Comparison of ENCODE assay signal across 20 cellular contexts in genomic region chr14:95485222-95485819, GRCh38. TPM values are rescaled to one million over a fixed set of nuclear protein-coding genes. Genes with fewer than 3 reads are reported as not detected.
A peak's percentile ranks its signal among the peaks of the same experiment; 100 is the strongest.
DNase-seq lines count a peak whose midpoint lies in the region; ATAC-seq and TF ChIP-seq lines count a peak whose summit lies in the region.
"Had no signal": no experiment of that assay in that cellular context is flagged by ENCODE, and none has a peak within 500 bp of the region (broad histone marks: within the 10 kb centered on the region; RNA-seq: fewer than 3 reads in every experiment).

No MANE protein-coding gene starts in this region.

- no peak overlapping the region for H4K5ac ChIP-seq in H9 (ENCODE audit: insufficient read length, low read depth, low read length)

- no peak for TF ChIP-seq EP300 in esophagus muscularis mucosa (IDR thresholded peaks at IDR 0.05)

- H3K23me2 ChIP-seq in H9 (ENCODE audit: insufficient read length, low read depth, low read length, poor library complexity, severe bottlenecking), result no peaks in the 10 kb centered on the region

- H4K8ac ChIP-seq in H9 (replicated peaks; ENCODE audit: insufficient read length, low read depth, low read length), result no peak overlapping the region

- H3K9ac ChIP-seq in H9 (ENCODE audit: extremely low read depth, insufficient read length, low read length), result no peak overlapping the region

- H3K9me3 Mint-ChIP-seq in activated CD4-positive, alpha-beta T cell treated with anti-CD3 and anti-CD28 coated beads, Interleukin-2, amount 10 ng/mL, durations not matched to agents 7 days and 5 days, result no peaks in the 10 kb centered on the region
- H3K9me3 Mint-ChIP-seq in H9, result no peaks in the 10 kb centered on the region
- H3K9me3 Mint-ChIP-seq: dendritic cell treated with granulocyte-macrophage colony-stimulating factor and Interleukin-4, amounts not matched to agents 40 ng/mL and 50 ng/mL, for 4 days; nephron progenitor cell; type B pancreatic cell had no signal

- H3K23ac ChIP-seq in H9 (ENCODE audit: insufficient read length, low read depth, low read length), result no peak overlapping the region

- intact Hi-C loops in esophagus muscularis mucosa (cut with DNase I), result no loop called here

- no peaks in the 10 kb centered on the region for H3K9me3 ChIP-seq in H9 (ENCODE audit: control insufficient read depth, low read depth, low read length)
- no peaks in the 10 kb centered on the region for H3K9me3 ChIP-seq in esophagus muscularis mucosa
- H3K9me3 ChIP-seq: gastroesophageal sphincter, lower lobe of right lung, spleen had no signal

- no peak overlapping the region for H2BK15ac ChIP-seq in H9 (ENCODE audit: low read depth, low read length)

- H2AFZ ChIP-seq in H9 (ENCODE audit: low read length), result no peak overlapping the region

- no peak overlapping the region for H3T11ph ChIP-seq in H9 (ENCODE audit: low read length)

- no peak overlapping the region for H3K56ac ChIP-seq in H9 (ENCODE audit: insufficient read length, low read depth, low read length)

- H2BK120ac ChIP-seq in H9 (ENCODE audit: low read depth, low read length, poor library complexity, severe bottlenecking), result no peak overlapping the region

- no peak overlapping the region for H2BK12ac ChIP-seq in H9 (ENCODE audit: insufficient read length, low read depth, low read length)

- CTCF ChIA-PET in activated CD4-positive, alpha-beta T cell treated with anti-CD3 and anti-CD28 coated beads, Interleukin-2, amount 10 ng/mL, durations not matched to agents 7 days and 5 days (lab: Charles Lee), result interaction anchor here (1.4 kb wide), 1 partner anchor 43 kb away, joined by 3 read pairs; no protein-coding TSS in a partner anchor

- H4K20me1 ChIP-seq in H9 (ENCODE audit: control insufficient read depth, insufficient read depth, insufficient read length), result no peaks in the 10 kb centered on the region

- no peak overlapping the region for H3K4me2 ChIP-seq in H9 (ENCODE audit: insufficient read depth, insufficient read length, low read length)

- H2AK5ac ChIP-seq in H9 (ENCODE audit: insufficient read length, low read length), result no peak overlapping the region

- no peak overlapping the region for H3K4ac ChIP-seq in H9 (ENCODE audit: low read depth, low read length)

- DNase-seq in activated CD4-positive, alpha-beta T cell treated with anti-CD3 and anti-CD28 coated beads, Interleukin-2, amount 10 ng/mL, durations not matched to agents 7 days and 5 days, result no peak
- no peak for DNase-seq in activated CD4-positive, alpha-beta T cell treated with anti-CD3 and anti-CD28 coated beads, Interleukin-2, amount 50 U/mL, for 1 hour
- DNase-seq in H9, result no peak
- DNase-seq in esophagus muscularis mucosa (ENCODE audit: extremely low spot score), result no peak
- no peak for DNase-seq in NCI-H774 (lab: John Stamatoyannopoulos, UW)
- DNase-seq: activated CD8-positive, alpha-beta memory T cell treated with anti-CD3 and anti-CD28 coated beads, Interleukin-2, amount 10 ng/mL, durations not matched to agents 7 days and 5 days; lower lobe of right lung; NCI-H1930; NCI-H446 treated with DMSO at 0.1 percent for 48 hours; nephron progenitor cell; spleen had no signal

- H3K4me1 Mint-ChIP-seq in activated CD4-positive, alpha-beta T cell treated with anti-CD3 and anti-CD28 coated beads, Interleukin-2, amount 10 ng/mL, durations not matched to agents 7 days and 5 days, result peaks cover 53% of the 10 kb centered on the region
- peaks cover 25 to 35% of the 10 kb centered on the region in 2 experiments for H3K4me1 Mint-ChIP-seq in H9

- peaks cover 21% of the 10 kb centered on the region for H3K36me3 Mint-ChIP-seq in activated CD4-positive, alpha-beta T cell treated with anti-CD3 and anti-CD28 coated beads, Interleukin-2, amount 10 ng/mL, durations not matched to agents 7 days and 5 days (ENCODE audit: low read depth)
- H3K36me3 Mint-ChIP-seq in H9 (ENCODE audit: insufficient read depth in 1 of 3, low read depth in 3 of 3), result no peaks in the 10 kb centered on the region
- H3K36me3 Mint-ChIP-seq: type B pancreatic cell had no signal

- H3K14ac ChIP-seq in H9 (ENCODE audit: insufficient read depth, low read length), result peak overlapping the region; percentile 25

- H3K27me3 ChIP-seq in H9 (ENCODE audit: insufficient read depth, low read length) (no peaks in the 10 kb centered on the region), esophagus muscularis mucosa (peaks cover 0 to 4% (median 0%) of the 10 kb centered on the region in 4 donors)
- H3K27me3 ChIP-seq: spleen had no signal

- no peak for TF ChIP-seq POLR2A in esophagus muscularis mucosa (IDR thresholded peaks at IDR 0.05; ENCODE audit: low read depth)

- POLR2A ChIA-PET in activated CD4-positive, alpha-beta T cell treated with anti-CD3 and anti-CD28 coated beads, Interleukin-2, amount 10 ng/mL, durations not matched to agents 7 days and 5 days (lab: Charles Lee), result no interaction called here

- H3K4me1 ChIP-seq in H9 (ENCODE audit: insufficient read depth, low read length) (no peaks in the 10 kb centered on the region), esophagus muscularis mucosa (peaks cover 47 to 90% (median 82%) of the 10 kb centered on the region in 4 donors)

- H3K79me1 ChIP-seq in H9 (ENCODE audit: insufficient read depth, low read depth, low read length, poor library complexity, severe bottlenecking), result no peaks in the 10 kb centered on the region

- no CpG with 5 or more reads among the region's 7 CpGs for WGBS in H9 (ENCODE audit: extremely low coverage, insufficient read length, low lambda C conversion rate)
- 88% methylated on average over 7 of the region's 7 CpGs for WGBS in esophagus muscularis mucosa

- H3K27ac Mint-ChIP-seq in activated CD4-positive, alpha-beta T cell treated with anti-CD3 and anti-CD28 coated beads, Interleukin-2, amount 10 ng/mL, durations not matched to agents 7 days and 5 days, result peak overlapping the region; percentile 60
- H3K27ac Mint-ChIP-seq in H9, result peak overlapping the region in 1 of 3 experiments; percentile 86; a peak in 3 of 7 replicates
- H3K27ac Mint-ChIP-seq: activated CD8-positive, alpha-beta memory T cell treated with anti-CD3 and anti-CD28 coated beads, Interleukin-2, amount 10 ng/mL, durations not matched to agents 7 days and 5 days; nephron progenitor cell; type B pancreatic cell had no signal

- no peaks in the 10 kb centered on the region for H3K36me3 ChIP-seq in esophagus muscularis mucosa
- H3K36me3 ChIP-seq: gastroesophageal sphincter, lower lobe of right lung had no signal

- no peak overlapping the region for H2BK20ac ChIP-seq in H9 (ENCODE audit: low read depth, low read length, poor library complexity, severe bottlenecking)

- no peak overlapping the region for H3K4me3 ChIP-seq in esophagus muscularis mucosa
- no peak overlapping the region for H3K4me3 ChIP-seq in skin epidermis
- H3K4me3 ChIP-seq: gastroesophageal sphincter, lower lobe of right lung, spleen had no signal

- no peak overlapping the region for H4K91ac ChIP-seq in H9 (ENCODE audit: insufficient read length, low read depth, low read length)

- H3K4me3 Mint-ChIP-seq in activated CD4-positive, alpha-beta T cell treated with anti-CD3 and anti-CD28 coated beads, Interleukin-2, amount 10 ng/mL, durations not matched to agents 7 days and 5 days, result no peak overlapping the region
- H3K4me3 Mint-ChIP-seq in H9, result no peak overlapping the region; a peak in 1 of 5 replicates
- H3K4me3 Mint-ChIP-seq: activated CD8-positive, alpha-beta memory T cell treated with anti-CD3 and anti-CD28 coated beads, Interleukin-2, amount 10 ng/mL, durations not matched to agents 7 days and 5 days; dendritic cell treated with granulocyte-macrophage colony-stimulating factor and Interleukin-4, amounts not matched to agents 40 ng/mL and 50 ng/mL, for 4 days; nephron progenitor cell; type B pancreatic cell had no signal

- H3K27ac ChIP-seq in H9 (ENCODE audit: insufficient read length, low read depth, low read length) (no peak overlapping the region), esophagus muscularis mucosa (replicated peaks in 1 of 4) (peak overlapping the region in 3 of 4 donors; percentile 2 to 7 (median 3)), skin epidermis (peak overlapping the region in 12 of 21 experiments; percentile 16 to 89 (median 71))
- H3K27ac ChIP-seq: epithelial cell of prostate, lower lobe of right lung, VCaP had no signal

- ATAC-seq in GM18868 (IDR thresholded peaks at IDR 0.05; ENCODE audit: unreplicated experiment), result no peak
- ATAC-seq in GM19455 (IDR thresholded peaks at IDR 0.05; ENCODE audit: unreplicated experiment), result no peak
- ATAC-seq: activated CD8-positive, alpha-beta memory T cell treated with anti-CD3 and anti-CD28 coated beads, Interleukin-2, amount 10 ng/mL, durations not matched to agents 7 days and 5 days; gastroesophageal sphincter; lower lobe of right lung; Right ventricle myocardium inferior had no signal

- no peak overlapping the region for H2BK5ac ChIP-seq in H9 (ENCODE audit: insufficient read length, low read length)

- TF ChIP-seq CTCF in H9 (conservative IDR thresholded peaks at IDR 0.05), result no peak
- TF ChIP-seq CTCF in esophagus muscularis mucosa (IDR thresholded peaks at IDR 0.05), result no peak

- H3K18ac ChIP-seq in H9 (ENCODE audit: insufficient read length, low read depth, low read length), result no peak overlapping the region

- H3K79me2 ChIP-seq in H9 (ENCODE audit: insufficient read depth, low read length), result no peaks in the 10 kb centered on the region

- H3K27me3 Mint-ChIP-seq in activated CD4-positive, alpha-beta T cell treated with anti-CD3 and anti-CD28 coated beads, Interleukin-2, amount 10 ng/mL, durations not matched to agents 7 days and 5 days, result no peaks in the 10 kb centered on the region
- no peaks in the 10 kb centered on the region; the same call in 1 of the 2 replicates for H3K27me3 Mint-ChIP-seq in H9 (ENCODE audit: low read depth)
- H3K27me3 Mint-ChIP-seq: activated CD8-positive, alpha-beta memory T cell treated with anti-CD3 and anti-CD28 coated beads, Interleukin-2, amount 10 ng/mL, durations not matched to agents 7 days and 5 days; dendritic cell treated with granulocyte-macrophage colony-stimulating factor and Interleukin-4, amounts not matched to agents 40 ng/mL and 50 ng/mL, for 4 days had no signal

RNA-seq across cellular contexts. Expression of gene SYNE3, which starts 31.1 kb away (rescaled TPM):
- total RNA-seq in activated CD4-positive, alpha-beta T cell treated with anti-CD3 and anti-CD28 coated beads, Interleukin-2, amount 10 ng/mL, durations not matched to agents 7 days and 5 days, result 10 to 100 TPM; 81.0 to 95.8 TPM
- total RNA-seq in H9 (2021) (0.11 and 0.13 TPM in 2 replicates), esophagus muscularis mucosa (10 to 100 TPM; 14.4 to 18.7 (median 16.6) TPM)

RNA-seq across cellular contexts. Expression of gene GLRX5, which starts 49.5 kb away (rescaled TPM):
- total RNA-seq in activated CD4-positive, alpha-beta T cell treated with anti-CD3 and anti-CD28 coated beads, Interleukin-2, amount 10 ng/mL, durations not matched to agents 7 days and 5 days, result 10 to 100 TPM; 36.6 to 51.2 TPM
- total RNA-seq in H9 (2021) (62.2 and 64.0 TPM in 2 replicates), esophagus muscularis mucosa (10 to 100 TPM; 34.3 to 51.5 (median 43.5) TPM)

Comparison
In these comparisons a context has a peak if more than half of its experiments do, and no peak if none do; other contexts are left out.
1. RNA of gene SYNE3, which starts 31.1 kb away (total RNA-seq): 81.0 to 95.8 TPM in activated CD4-positive, alpha-beta T cell treated with anti-CD3 and anti-CD28 coated beads, Interleukin-2, amount 10 ng/mL, durations not matched to agents 7 days and 5 days and 14.4 to 18.7 TPM in esophagus muscularis mucosa; 0.11 to 0.13 TPM in H9; every median in the first group is over 10 times any median in the second.